ENCODE assay signal across 15 cellular contexts in the genomic region with DNA sequence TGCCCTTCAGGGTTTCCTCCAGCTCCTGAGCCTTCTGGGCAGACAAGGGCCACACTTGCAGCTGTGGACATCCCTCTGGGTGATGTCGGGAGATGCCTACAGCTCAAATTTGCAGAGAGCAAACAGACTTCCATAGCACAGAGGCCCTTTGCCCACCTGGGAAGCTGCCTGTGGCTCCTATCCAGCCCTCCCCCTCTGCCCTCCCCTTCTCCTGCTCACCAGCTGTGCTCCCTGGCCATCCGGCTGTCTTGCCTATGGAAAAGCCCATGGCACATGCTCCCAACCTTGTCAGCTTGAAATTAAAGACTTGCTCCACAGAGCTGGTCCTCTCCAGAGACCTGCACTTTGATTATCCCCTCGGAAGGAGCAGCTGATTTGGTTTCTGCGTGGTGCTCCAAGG.
DNase-seq lines count a peak whose midpoint lies in the region; ATAC-seq lines count a peak whose summit lies in the region.
"Had no signal": no experiment of that assay in that cellular context is flagged by ENCODE, and none has a peak within 500 bp of the region (broad histone marks: within the 10 kb centered on the region; RNA-seq: fewer than 3 reads in every experiment).

No MANE protein-coding gene starts in this region.

- H3K4me2 ChIP-seq in neuronal stem cell (ENCODE audit: insufficient read depth, low read length, poor library complexity, severe bottlenecking), result no peak overlapping the region

- no peak overlapping the region for H2AFZ ChIP-seq in neuronal stem cell (ENCODE audit: low read length)

- no peak overlapping the region for H3K27ac ChIP-seq in neuronal stem cell (replicated peaks; ENCODE audit: low read length)
- H3K27ac ChIP-seq: C4-2B had no signal

- WGBS in neuronal stem cell (ENCODE audit: extremely low coverage in 2 of 2, insufficient read length in 2 of 2, insufficient replicate concordance in 1 of 2), 2 donors, result no CpG with 5 or more reads among the region's 4 CpGs

- H3K4me3 ChIP-seq in neuronal stem cell (ENCODE audit: low read length in 2 of 2), result no peak overlapping the region

- H3K23ac ChIP-seq in neuronal stem cell (ENCODE audit: low read depth, low read length, poor library complexity), result no peak overlapping the region

- H2BK15ac ChIP-seq in neuronal stem cell (ENCODE audit: low read length), result no peak overlapping the region

- peak; percentile 39 for DNase-seq in NCI-H82 (lab: John Stamatoyannopoulos, UW)
- no peak for DNase-seq in NCI-H82 treated with DMSO at 0.1 percent for 48 hours (lab: John Stamatoyannopoulos, UW; ENCODE audit: unreplicated experiment)
- DNase-seq in NCI-H146 (lab: John Stamatoyannopoulos, UW), result peak; percentile 74
- DNase-seq in NCI-H2171 treated with DMSO at 0.1 percent for 48 hours (lab: John Stamatoyannopoulos, UW), result peak; percentile 85
- DNase-seq in neuronal stem cell (ENCODE audit: low spot score), result no peak
- DNase-seq in putamen (ENCODE audit: low spot score), result no peak
- DNase-seq: ACHN; Caco-2; CD4-positive, alpha-beta T cell; DMS79 treated with DMSO at 0.1 percent for 48 hours; GF-D8; GOT3; H9 had no signal

- ATAC-seq in HG03175 (IDR thresholded peaks at IDR 0.05; ENCODE audit: unreplicated experiment), result no peak

- H4K8ac ChIP-seq in neuronal stem cell (ENCODE audit: low read depth, low read length), result no peak overlapping the region

- H3K36me3 ChIP-seq in neuronal stem cell (replicated peaks in 1 of 2; ENCODE audit: control insufficient read depth in 2 of 2, insufficient read depth in 2 of 2, low read length in 2 of 2), result no peaks in the 10 kb centered on the region

- H2BK12ac ChIP-seq in neuronal stem cell (ENCODE audit: low read length), result no peak overlapping the region

- peak overlapping the region; percentile 27 for H2BK5ac ChIP-seq in neuronal stem cell (ENCODE audit: low read length)

- no peak overlapping the region for H3K9ac ChIP-seq in neuronal stem cell (ENCODE audit: low read depth, low read length, poor library complexity)

- H2BK120ac ChIP-seq in neuronal stem cell (ENCODE audit: low read depth, low read length), result no peak overlapping the region

- H2AK5ac ChIP-seq in neuronal stem cell (ENCODE audit: low read depth, low read length), result no peak overlapping the region

- peaks cover 0 to 10% of the 10 kb centered on the region in 2 donors for H3K4me1 ChIP-seq in neuronal stem cell (ENCODE audit: control insufficient read depth in 2 of 2, insufficient read depth in 1 of 2, low read depth in 1 of 2, low read length in 2 of 2)

- peaks cover 0 to 7% of the 10 kb centered on the region in 2 donors for H3K9me3 ChIP-seq in neuronal stem cell (replicated peaks in 1 of 2; ENCODE audit: control insufficient read depth in 2 of 2, insufficient read depth in 1 of 2, low read depth in 1 of 2, low read length in 2 of 2)

- H3K4ac ChIP-seq in neuronal stem cell (ENCODE audit: low read length), result no peak overlapping the region

- no peak overlapping the region for H3K14ac ChIP-seq in neuronal stem cell (ENCODE audit: low read length)

- H3K27me3 ChIP-seq in neuronal stem cell (ENCODE audit: control insufficient read depth in 3 of 3, insufficient read depth in 3 of 3, low read depth in 1 of 3, low read length in 3 of 3), result no peaks in the 10 kb centered on the region

- peak overlapping the region; percentile 22 for H3K18ac ChIP-seq in neuronal stem cell (ENCODE audit: low read length)

- H4K91ac ChIP-seq in neuronal stem cell (ENCODE audit: low read depth, low read length, poor library complexity), result no peak overlapping the region

- H3K79me1 ChIP-seq in neuronal stem cell (ENCODE audit: low read depth, low read length), result no peaks in the 10 kb centered on the region

Comparison
In these comparisons a context has a peak if more than half of its experiments do, and no peak if none do; other contexts are left out.
1. DNase-seq: peak in NCI-H82 (single experiment), NCI-H146 (single experiment) and NCI-H2171 treated with DMSO at 0.1 percent for 48 hours (single experiment); none in NCI-H82 treated with DMSO at 0.1 percent for 48 hours (single experiment), neuronal stem cell (single experiment) and putamen (single experiment).